In genomic region chr1:8004113-8004802, GRCh38 we compare ENCODE assay signal across 8 cellular contexts. TPM values are rescaled to one million over a fixed set of nuclear protein-coding genes. Genes with fewer than 3 reads are reported as not detected.
A peak's percentile ranks its signal among the peaks of the same experiment; 100 is the strongest.
DNase-seq lines count a peak whose midpoint lies in the region; ATAC-seq and TF ChIP-seq lines count a peak whose summit lies in the region.

No MANE protein-coding gene starts in this region.

- no peak for TF ChIP-seq POLR2A in prostate gland (IDR thresholded peaks at IDR 0.05)

- DNase-seq in DMS153 treated with DMSO at 0.1 percent for 48 hours (lab: John Stamatoyannopoulos, UW; ENCODE audit: unreplicated experiment) = peak; percentile 60
- no peak for DNase-seq in heart right ventricle
- DNase-seq in prostate gland (ENCODE audit: low spot score) = peak; percentile 74
- DNase-seq in activated CD4-positive, alpha-beta T cell treated with anti-CD3 and anti-CD28 coated beads for 1 hour = no peak
- no peak for DNase-seq in ureter (ENCODE audit: low spot score)

- H3K27me3 ChIP-seq in heart right ventricle (no peaks in the 10 kb centered on the region), prostate gland (replicated peaks; ENCODE audit: insufficient read depth) (no peaks in the 10 kb centered on the region)

- TF ChIP-seq CTCF in WI38 (IDR thresholded peaks at IDR 0.05; ENCODE audit: low read depth, low read length) (no peak), heart right ventricle (IDR thresholded peaks at IDR 0.05) (no peak), prostate gland (IDR thresholded peaks at IDR 0.05) (no peak)

- H3K36me3 ChIP-seq in heart right ventricle (peaks cover 0 to 7% (median 0%) of the 10 kb centered on the region in 9 donors), prostate gland (no peaks in the 10 kb centered on the region)

- H3K27ac ChIP-seq in heart right ventricle (peak overlapping the region; percentile 2 to 84 (median 56)), prostate gland (peak overlapping the region; percentile 67 to 78)

- H3K4me1 ChIP-seq in heart right ventricle (peaks cover 4 to 25% (median 21%) of the 10 kb centered on the region in 9 donors), prostate gland (replicated peaks) (peaks cover 10% of the 10 kb centered on the region)

- peak in 3 of 8 donors; percentile 9 to 34 (median 19) for ATAC-seq in heart right ventricle
- ATAC-seq in HG03565 (IDR thresholded peaks at IDR 0.05; ENCODE audit: unreplicated experiment) = no peak
- ATAC-seq in GM21825 (IDR thresholded peaks at IDR 0.05; ENCODE audit: unreplicated experiment) = no peak

- H3K4me3 ChIP-seq in WI38 (ENCODE audit: low read depth, low read length) (peak overlapping the region; percentile 33), heart right ventricle (peak overlapping the region in 5 of 10 donors; percentile 14 to 22 (median 16)), prostate gland (no peak overlapping the region)

- WGBS in heart right ventricle, 2 donors = 61 to 70% methylated on average over 18 of the region's 18 CpGs
- WGBS in prostate gland = 24% methylated on average over 18 of the region's 18 CpGs

- no peaks in the 10 kb centered on the region for H3K9me3 ChIP-seq in heart right ventricle
- H3K9me3 ChIP-seq in prostate gland = no peaks in the 10 kb centered on the region

- intact Hi-C loops in heart right ventricle (cut with DNase I) (no loop called here), prostate gland (cut with DNase I) (no loop called here)

RNA-seq across cellular contexts. Expression of gene ERRFI1, which starts 21.9 kb away (rescaled TPM):
- total RNA-seq in heart right ventricle (10 to 100 TPM in 5 of 10 donors, 1 to 10 TPM in 5; 5.8 to 15.9 (median 10.0) TPM), prostate gland (10 to 100 TPM; 58.1 to 60.4 TPM), ureter (62.3 TPM)
- 10 to 100 TPM in 1 of 2 donors, 1 to 10 TPM in 1; 6.5 to 17.5 TPM for polyA plus RNA-seq in heart right ventricle

RNA-seq across cellular contexts. Expression of gene PARK7, which starts 42.7 kb away (rescaled TPM):
- total RNA-seq in heart right ventricle (100 to 1,000 TPM; 329 to 411 (median 353) TPM), prostate gland (100 to 1,000 TPM; 156 to 284 TPM), ureter (271 TPM)
- 100 to 1,000 TPM; 322 to 462 TPM for polyA plus RNA-seq in heart right ventricle

Comparison
In these comparisons a context has a peak if more than half of its experiments do, and no peak if none do; other contexts are left out.
1. DNase-seq: peak in DMS153 treated with DMSO at 0.1 percent for 48 hours (single experiment) and prostate gland (single experiment); none in heart right ventricle (0 of 2), activated CD4-positive, alpha-beta T cell treated with anti-CD3 and anti-CD28 coated beads for 1 hour (single experiment) and ureter (single experiment).